18 cellular contexts compared by ENCODE assay signal in the genomic region with DNA sequence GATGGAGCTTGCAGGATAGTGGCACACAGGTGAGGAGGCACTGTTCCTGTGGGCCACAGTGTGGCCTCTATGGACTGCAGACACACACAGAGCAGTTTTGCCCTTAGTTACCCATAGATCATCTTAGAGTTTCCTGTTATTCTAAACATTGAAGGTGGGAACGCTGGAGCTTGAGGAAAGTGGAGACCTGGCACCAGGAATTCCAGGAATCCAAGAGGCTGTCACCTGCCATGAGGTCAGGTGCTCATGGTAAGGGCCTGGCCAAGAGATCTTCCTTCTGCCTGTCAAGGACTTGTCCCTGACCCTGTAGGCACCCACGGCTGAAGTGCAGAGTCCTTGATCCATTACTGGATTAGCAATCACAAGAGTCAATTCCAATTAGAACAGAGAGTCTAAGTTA.
A peak's percentile ranks its signal among the peaks of the same experiment; 100 is the strongest.
DNase-seq lines count a peak whose midpoint lies in the region; ATAC-seq, FAIRE-seq and TF ChIP-seq lines count a peak whose summit lies in the region.
"Had no signal": no experiment of that assay in that cellular context is flagged by ENCODE, and none has a peak within 500 bp of the region (broad histone marks: within the 10 kb centered on the region; RNA-seq: fewer than 3 reads in every experiment).

No MANE protein-coding gene starts in this region.

- peaks cover 32% of the 10 kb centered on the region for H3F3A ChIP-seq in smooth muscle cell (ENCODE audit: low read depth)

- H3K79me2 ChIP-seq in astrocyte (ENCODE audit: insufficient read depth, low read length) = no peaks in the 10 kb centered on the region
- H3K79me2 ChIP-seq in smooth muscle cell (ENCODE audit: low read depth) = no peaks in the 10 kb centered on the region

- no peaks in the 10 kb centered on the region for H3K9me3 Mint-ChIP-seq in Caco-2 (ENCODE audit: unreplicated experiment)
- H3K9me3 Mint-ChIP-seq in astrocyte (ENCODE audit: unreplicated experiment) = no peaks in the 10 kb centered on the region
- H3K9me3 Mint-ChIP-seq: stimulated activated memory B cell treated with anti-CD40 and anti-IgM and Interleukin-4, amounts not matched to agents 10 μg/mL and 1 μg/mL and 100 μg/mL, for 72 hours had no signal

- TF ChIP-seq RAD21 in liver (IDR thresholded peaks at IDR 0.05) = no peak

- H3K27ac ChIP-seq in astrocyte (ENCODE audit: low read depth, low read length) (peak overlapping the region; percentile 80), liver (ENCODE audit: low read depth in 1 of 2, low read length in 2 of 2) (peak overlapping the region; percentile 33 to 55), smooth muscle cell (ENCODE audit: low read depth) (peak overlapping the region; percentile 95)
- H3K27ac ChIP-seq: cardiac muscle cell had no signal

- H3K9me3 ChIP-seq in Caco-2 (no peaks in the 10 kb centered on the region), astrocyte (ENCODE audit: insufficient read depth, low read depth, low read length) (no peaks in the 10 kb centered on the region), liver (ENCODE audit: control insufficient read depth in 4 of 4, low read length in 3 of 4) (no peaks in the 10 kb centered on the region), smooth muscle cell (replicated peaks; ENCODE audit: low read depth) (no peaks in the 10 kb centered on the region), MG63 (no peaks in the 10 kb centered on the region)
- H3K9me3 ChIP-seq: Peyer's patch had no signal

- TF ChIP-seq CTCF in Caco-2 (IDR thresholded peaks at IDR 0.05; ENCODE audit: insufficient read depth in 1 of 2, low read depth in 1 of 2, low read length in 1 of 2, severe bottlenecking in 1 of 2, unreplicated experiment in 1 of 2) (no peak), astrocyte (IDR thresholded peaks at IDR 0.05; ENCODE audit: insufficient read depth, low read depth, low read length) (no peak), liver (IDR thresholded peaks at IDR 0.05; ENCODE audit: low read depth, low read length, missing input control) (no peak), smooth muscle cell (IDR thresholded peaks at IDR 0.05; ENCODE audit: borderline replicate concordance, insufficient read depth, poor library complexity, severe bottlenecking) (no peak)

- BruUV-seq in Caco-2 (replicated peaks; lab: Mats Ljungman, UMichigan) = no TSS peak

- CTCF ChIA-PET in Caco-2 (lab: Charles Lee) = interaction anchor here (0.5 kb wide), 1 partner anchor 59 kb away, joined by 3 read pairs; no protein-coding TSS in a partner anchor

- no peak for ATAC-seq in activated CD4-positive, CD25-positive, alpha-beta regulatory T cell treated with anti-CD3 and anti-CD28 coated beads, Interleukin-2, amount 50 U/mL, for 24 hours
- ATAC-seq: stimulated activated memory B cell treated with anti-CD40 and anti-IgM and Interleukin-4, amounts not matched to agents 10 μg/mL and 1 μg/mL and 100 μg/mL, for 72 hours had no signal

- no peak overlapping the region for H3K4me3 Mint-ChIP-seq in Caco-2 (ENCODE audit: unreplicated experiment)
- H3K4me3 Mint-ChIP-seq in astrocyte (ENCODE audit: unreplicated experiment) = no peak overlapping the region
- H3K4me3 Mint-ChIP-seq: stimulated activated memory B cell treated with anti-CD40 and anti-IgM and Interleukin-4, amounts not matched to agents 10 μg/mL and 1 μg/mL and 100 μg/mL, for 72 hours had no signal

- H3K4me2 ChIP-seq in astrocyte (ENCODE audit: low read length) = no peak overlapping the region
- peak overlapping the region; percentile 55 for H3K4me2 ChIP-seq in smooth muscle cell

- H3K27ac Mint-ChIP-seq in Caco-2 (ENCODE audit: unreplicated experiment) (peak overlapping the region; percentile 52), astrocyte (ENCODE audit: unreplicated experiment) (no peak overlapping the region)
- H3K27ac Mint-ChIP-seq: stimulated activated memory B cell treated with anti-CD40 and anti-IgM and Interleukin-4, amounts not matched to agents 10 μg/mL and 1 μg/mL and 100 μg/mL, for 72 hours had no signal

- H3K36me3 Mint-ChIP-seq in Caco-2 (ENCODE audit: insufficient read depth, unreplicated experiment) (peaks cover 8% of the 10 kb centered on the region), astrocyte (ENCODE audit: low read depth, unreplicated experiment) (peaks cover 7% of the 10 kb centered on the region)
- H3K36me3 Mint-ChIP-seq: stimulated activated memory B cell treated with anti-CD40 and anti-IgM and Interleukin-4, amounts not matched to agents 10 μg/mL and 1 μg/mL and 100 μg/mL, for 72 hours had no signal

- H3K4me1 ChIP-seq in Caco-2 (peaks cover 14% of the 10 kb centered on the region), astrocyte (ENCODE audit: insufficient read depth, low read length) (peaks cover 53% of the 10 kb centered on the region), liver (ENCODE audit: control insufficient read depth in 4 of 4, insufficient read depth in 4 of 4, low read length in 3 of 4) (peaks cover 4 to 30% (median 18%) of the 10 kb centered on the region in 4 donors), smooth muscle cell (ENCODE audit: low read depth) (peaks cover 39% of the 10 kb centered on the region)

- no peaks in the 10 kb centered on the region for H3K36me3 ChIP-seq in Caco-2 (ENCODE audit: control insufficient read depth, insufficient read depth, low read length)
- H3K36me3 ChIP-seq in astrocyte (ENCODE audit: insufficient read depth, low read length) = no peaks in the 10 kb centered on the region
- H3K36me3 ChIP-seq in liver (ENCODE audit: control insufficient read depth in 4 of 4, insufficient read depth in 3 of 4, low read depth in 1 of 4, low read length in 3 of 4) = no peaks in the 10 kb centered on the region
- H3K36me3 ChIP-seq in smooth muscle cell (ENCODE audit: low read depth) = no peaks in the 10 kb centered on the region
- no peaks in the 10 kb centered on the region for H3K36me3 ChIP-seq in MG63
- H3K36me3 ChIP-seq: cardiac muscle cell, Peyer's patch had no signal

- H3K27me3 ChIP-seq in Caco-2 (replicated peaks; ENCODE audit: control insufficient read depth, insufficient read depth, low read length) = no peaks in the 10 kb centered on the region
- H3K27me3 ChIP-seq in astrocyte (ENCODE audit: insufficient read depth, low read length) = no peaks in the 10 kb centered on the region
- H3K27me3 ChIP-seq in liver (ENCODE audit: control insufficient read depth in 4 of 4, insufficient read depth in 4 of 4, low read length in 3 of 4) = no peaks in the 10 kb centered on the region
- no peaks in the 10 kb centered on the region for H3K27me3 ChIP-seq in smooth muscle cell (ENCODE audit: low read depth)
- H3K27me3 ChIP-seq in MG63 = no peaks in the 10 kb centered on the region
- H3K27me3 ChIP-seq: cardiac muscle cell, Peyer's patch had no signal

- H3K4me1 Mint-ChIP-seq in Caco-2 (ENCODE audit: low read depth, unreplicated experiment) = peaks cover 8% of the 10 kb centered on the region
- H3K4me1 Mint-ChIP-seq in astrocyte (ENCODE audit: low read depth, unreplicated experiment) = peaks cover 56% of the 10 kb centered on the region
- H3K4me1 Mint-ChIP-seq: stimulated activated memory B cell treated with anti-CD40 and anti-IgM and Interleukin-4, amounts not matched to agents 10 μg/mL and 1 μg/mL and 100 μg/mL, for 72 hours had no signal

- no peaks in the 10 kb centered on the region for H3K27me3 Mint-ChIP-seq in Caco-2 (ENCODE audit: insufficient read depth, unreplicated experiment)
- H3K27me3 Mint-ChIP-seq in astrocyte (ENCODE audit: low read depth, unreplicated experiment) = no peaks in the 10 kb centered on the region

- H2AFZ ChIP-seq in astrocyte (ENCODE audit: low read depth, low read length) (no peak overlapping the region), smooth muscle cell (ENCODE audit: low read depth) (no peak overlapping the region)

- POLR2A ChIA-PET in Caco-2 (lab: Charles Lee) = no interaction called here

- no peak overlapping the region for H3K4me3 ChIP-seq in Caco-2 (ENCODE audit: low read depth, low read length)
- no peak overlapping the region for H3K4me3 ChIP-seq in astrocyte (ENCODE audit: insufficient read depth, low read depth, low read length)
- no peak overlapping the region for H3K4me3 ChIP-seq in liver (ENCODE audit: low read depth in 1 of 3, low read length in 3 of 3)
- no peak overlapping the region for H3K4me3 ChIP-seq in smooth muscle cell
- no peak overlapping the region for H3K4me3 ChIP-seq in MG63
- H3K4me3 ChIP-seq: cardiac muscle cell, Peyer's patch had no signal

- WGBS in liver = 78% methylated on average over 2 of the region's 2 CpGs
- 78% methylated on average over 2 of the region's 2 CpGs for WGBS in smooth muscle cell (ENCODE audit: low lambda C conversion rate)

- DNase-seq in Caco-2 = no peak
- no peak for DNase-seq in astrocyte (ENCODE audit: low read depth)
- DNase-seq in smooth muscle cell (lab: John Stamatoyannopoulos, UW; ENCODE audit: unreplicated experiment) = no peak
- no peak for DNase-seq in SIG-M5 (lab: John Stamatoyannopoulos, UW)
- DNase-seq in MG63 = no peak
- DNase-seq in effector CD8-positive, alpha-beta T cell (lab: John Stamatoyannopoulos, UW) = no peak
- DNase-seq: activated CD4-positive, alpha-beta T cell treated with anti-CD3 and anti-CD28 coated beads, Interleukin-2, amount 50 U/mL, for 1 hour; activated naive CD4-positive, alpha-beta T cell treated with anti-CD3 and anti-CD28 coated beads, Interleukin-2, amount 50 U/mL, for 16 hours; NCI-H1105; NCI-H2171 treated with DMSO at 0.1 percent for 48 hours; nucleus accumbens; Peyer's patch had no signal

- H4K20me1 ChIP-seq in astrocyte (ENCODE audit: insufficient read depth, low read length) (no peaks in the 10 kb centered on the region), smooth muscle cell (ENCODE audit: low read depth) (no peaks in the 10 kb centered on the region)

- H3K9ac ChIP-seq in astrocyte (ENCODE audit: low read length) (peak overlapping the region; percentile 30), liver (ENCODE audit: low read depth in 1 of 2, low read length in 2 of 2) (no peak overlapping the region), smooth muscle cell (ENCODE audit: low read depth) (no peak overlapping the region)

- no peak for FAIRE-seq in astrocyte (lab: Jason Lieb, UNC)
- FAIRE-seq: endometrium, TTC549 had no signal

- intact Hi-C loops in Caco-2 (cut with micrococcal nuclease; ENCODE audit: unreplicated experiment) = no loop called here

TF ChIP-seq in liver, 16 proteins besides CTCF, POLR2A, EP300 and RAD21 (continues in another document):
- no peak for TF ChIP-seq HNF4G (IDR thresholded peaks at IDR 0.05)
- TF ChIP-seq, protein P1, sequence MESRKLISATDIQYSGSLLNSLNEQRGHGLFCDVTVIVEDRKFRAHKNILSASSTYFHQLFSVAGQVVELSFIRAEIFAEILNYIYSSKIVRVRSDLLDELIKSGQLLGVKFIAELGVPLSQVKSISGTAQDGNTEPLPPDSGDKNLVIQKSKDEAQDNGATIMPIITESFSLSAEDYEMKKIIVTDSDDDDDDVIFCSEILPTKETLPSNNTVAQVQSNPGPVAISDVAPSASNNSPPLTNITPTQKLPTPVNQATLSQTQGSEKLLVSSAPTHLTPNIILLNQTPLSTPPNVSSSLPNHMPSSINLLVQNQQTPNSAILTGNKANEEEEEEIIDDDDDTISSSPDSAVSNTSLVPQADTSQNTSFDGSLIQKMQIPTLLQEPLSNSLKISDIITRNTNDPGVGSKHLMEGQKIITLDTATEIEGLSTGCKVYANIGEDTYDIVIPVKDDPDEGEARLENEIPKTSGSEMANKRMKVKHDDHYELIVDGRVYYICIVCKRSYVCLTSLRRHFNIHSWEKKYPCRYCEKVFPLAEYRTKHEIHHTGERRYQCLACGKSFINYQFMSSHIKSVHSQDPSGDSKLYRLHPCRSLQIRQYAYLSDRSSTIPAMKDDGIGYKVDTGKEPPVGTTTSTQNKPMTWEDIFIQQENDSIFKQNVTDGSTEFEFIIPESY (IDR thresholded peaks at IDR 0.05) = no peak

Comparison
In these comparisons a context has a peak if more than half of its experiments do, and no peak if none do; other contexts are left out.
1. H3K27ac ChIP-seq: peak in every context shown above with its lines; median percentile 95 in smooth muscle cell; 80 in astrocyte; 44 in liver.